Comparison of ENCODE assay signal across 8 cellular contexts in genomic region chr17:31095239-31096105, GRCh38. TPM values are rescaled to one million over a fixed set of nuclear protein-coding genes. Genes with fewer than 3 reads are reported as not detected.
A peak's percentile ranks its signal among the peaks of the same experiment; 100 is the strongest.
DNase-seq lines count a peak whose midpoint lies in the region; ATAC-seq and TF ChIP-seq lines count a peak whose summit lies in the region.

No MANE protein-coding gene starts in this region.

- H3K27ac ChIP-seq in DOHH2 (ENCODE audit: low read depth, low read length) (peak overlapping the region; percentile 60), HCT116 (ENCODE audit: low read depth, low read length) (peak overlapping the region; percentile 68)

- H3K36me3 ChIP-seq in DOHH2 (ENCODE audit: control insufficient read depth, low read length), result peaks cover 11% of the 10 kb centered on the region
- no peaks in the 10 kb centered on the region for H3K36me3 ChIP-seq in HCT116 (ENCODE audit: control insufficient read depth in 1 of 2, insufficient read depth in 2 of 2, low read length in 2 of 2)

- H3F3A ChIP-seq in DOHH2 (ENCODE audit: control insufficient read depth, insufficient read depth), result no peaks in the 10 kb centered on the region; the same call in 1 of the 2 replicates

- no peaks in the 10 kb centered on the region for H3K27me3 Mint-ChIP-seq in activated CD8-positive, alpha-beta T cell treated with anti-CD3 and anti-CD28 coated beads for 36 hours
- peaks cover 10% of the 10 kb centered on the region for H3K27me3 Mint-ChIP-seq in endothelial cell (ENCODE audit: unreplicated experiment)

- H3K4me2 ChIP-seq in DOHH2 (ENCODE audit: low read length) (peak overlapping the region; percentile 98), HCT116 (ENCODE audit: low read length) (peak overlapping the region; percentile 82)

- intact Hi-C loops in HCT116 (cut with micrococcal nuclease), result no loop called here
- intact Hi-C loops in activated CD8-positive, alpha-beta T cell treated with anti-CD3 and anti-CD28 coated beads for 36 hours (cut with micrococcal nuclease), result no loop called here

- H3K36me3 Mint-ChIP-seq in activated CD8-positive, alpha-beta T cell treated with anti-CD3 and anti-CD28 coated beads for 36 hours (ENCODE audit: low read depth), result no peaks in the 10 kb centered on the region
- H3K36me3 Mint-ChIP-seq in endothelial cell (ENCODE audit: low read depth, unreplicated experiment), result peaks cover 15% of the 10 kb centered on the region

- H3K4me1 Mint-ChIP-seq in activated CD8-positive, alpha-beta T cell treated with anti-CD3 and anti-CD28 coated beads for 36 hours (ENCODE audit: low read depth), result peaks cover 11% of the 10 kb centered on the region
- H3K4me1 Mint-ChIP-seq in endothelial cell (ENCODE audit: unreplicated experiment), result peaks cover 21% of the 10 kb centered on the region

- no peaks in the 10 kb centered on the region for H3K9me2 ChIP-seq in DOHH2 (replicated peaks; ENCODE audit: control insufficient read depth, low read length)
- no peaks in the 10 kb centered on the region for H3K9me2 ChIP-seq in HCT116 (ENCODE audit: insufficient read depth)

- RAD21 ChIA-PET in HCT116 (lab: Charles Lee; ENCODE audit: low non-redundant PET in 1 of 2, low total read pairs in 2 of 2, uncharacterized antibody in 2 of 2, unreplicated experiment in 2 of 2), result no interaction called here

- no peak for TF ChIP-seq CTCF in DOHH2 (IDR thresholded peaks at IDR 0.05; ENCODE audit: low read depth, low read length, poor library complexity, severe bottlenecking)
- TF ChIP-seq CTCF in HCT116 (IDR thresholded peaks at IDR 0.05 in 2 of 3, conservative IDR thresholded peaks at IDR 0.05 in 1 of 3; ENCODE audit: borderline replicate concordance in 1 of 3, insufficient read depth in 1 of 3, low read depth in 2 of 3, low read length in 2 of 3), result no peak
- no peak for TF ChIP-seq CTCF in activated CD8-positive, alpha-beta T cell treated with anti-CD3 and anti-CD28 coated beads for 36 hours (IDR thresholded peaks at IDR 0.05)
- TF ChIP-seq CTCF in endothelial cell (IDR thresholded peaks at IDR 0.05; ENCODE audit: unreplicated experiment), result no peak

- BruUV-seq in HCT116 (replicated peaks; lab: Mats Ljungman, UMichigan), result no TSS peak

- CTCF ChIA-PET in HCT116 (lab: Charles Lee), result interaction anchor here (1.2 kb wide), 1 partner anchor 119 kb away, joined by 3 read pairs; no protein-coding TSS in a partner anchor
- CTCF ChIA-PET in activated CD8-positive, alpha-beta T cell treated with anti-CD3 and anti-CD28 coated beads for 36 hours (lab: Charles Lee), result no interaction called here

- no peak overlapping the region for H2AFZ ChIP-seq in HCT116 (ENCODE audit: low read depth, low read length, poor library complexity, severe bottlenecking)

- H3K4me3 ChIP-seq in DOHH2 (ENCODE audit: low read length), result peak overlapping the region; percentile 96
- peak overlapping the region; percentile 81 to 97 for H3K4me3 ChIP-seq in HCT116 (replicated peaks in 1 of 2; ENCODE audit: low read depth in 1 of 2, low read length in 2 of 2)

- DNase-seq in HCT116 (ENCODE audit: low read depth, low spot score) (no peak), NCI-H226 (peak; percentile 56), endothelial cell (ENCODE audit: low spot score) (peak; percentile 67), medulla oblongata (ENCODE audit: extremely low spot score) (peak; percentile 65), NCI-H187 treated with DMSO at 0.1 percent for 48 hours (lab: John Stamatoyannopoulos, UW) (no peak)
- DNase-seq in activated CD8-positive, alpha-beta T cell treated with anti-CD3 and anti-CD28 coated beads for 36 hours, result peak; percentile 36
- peak; percentile 26 for DNase-seq in stimulated activated naive CD8-positive, alpha-beta T cell treated with anti-CD3 and anti-CD28 coated beads, Interleukin-15, Interleukin-2, amounts not matched to agents 100 U/mL and 50 U/mL, for 24 hours

- peak; percentile 52 for ATAC-seq in HCT116
- peak; percentile 49 for ATAC-seq in activated CD8-positive, alpha-beta T cell treated with anti-CD3 and anti-CD28 coated beads for 36 hours
- no peak for ATAC-seq in stimulated activated naive CD8-positive, alpha-beta T cell treated with anti-CD3 and anti-CD28 coated beads, Interleukin-15, Interleukin-2, amounts not matched to agents 100 U/mL and 50 U/mL, for 24 hours

- H3K4me1 ChIP-seq in DOHH2 (ENCODE audit: control insufficient read depth, low read length) (peaks cover 27% of the 10 kb centered on the region), HCT116 (ENCODE audit: control insufficient read depth in 1 of 2, insufficient read depth in 2 of 2, low read length in 2 of 2) (peaks cover 3 to 15% of the 10 kb centered on the region in 2 experiments; a peak in 3 of 4 replicates)

- H3K9me3 Mint-ChIP-seq in activated CD8-positive, alpha-beta T cell treated with anti-CD3 and anti-CD28 coated beads for 36 hours, result no peaks in the 10 kb centered on the region
- no peaks in the 10 kb centered on the region for H3K9me3 Mint-ChIP-seq in endothelial cell (ENCODE audit: unreplicated experiment)

- H3K9ac ChIP-seq in HCT116 (ENCODE audit: low read length), result peak overlapping the region; percentile 96

- peak overlapping the region; percentile 90 for H3K4me3 Mint-ChIP-seq in activated CD8-positive, alpha-beta T cell treated with anti-CD3 and anti-CD28 coated beads for 36 hours
- peak overlapping the region; percentile 98 for H3K4me3 Mint-ChIP-seq in endothelial cell (ENCODE audit: unreplicated experiment)

- H3K27me3 ChIP-seq in DOHH2 (ENCODE audit: control insufficient read depth, low read length) (no peaks in the 10 kb centered on the region), HCT116 (ENCODE audit: insufficient read depth, low read length) (no peaks in the 10 kb centered on the region)

- H3K79me2 ChIP-seq in DOHH2 (ENCODE audit: control insufficient read depth, low read length) (peaks cover 55% of the 10 kb centered on the region), HCT116 (ENCODE audit: insufficient read depth, low read length) (peaks cover 51% of the 10 kb centered on the region)

- no peak for TF ChIP-seq POLR2A in HCT116 (IDR thresholded peaks at IDR 0.05; ENCODE audit: borderline replicate concordance, extremely low read depth, insufficient read depth, insufficient read length)

- H4K20me1 ChIP-seq in DOHH2 (ENCODE audit: control insufficient read depth, insufficient read depth, low read depth, low read length), result peaks cover 9% of the 10 kb centered on the region; the same call in 1 of the 2 replicates
- no peaks in the 10 kb centered on the region; the same call in 1 of the 2 replicates for H4K20me1 ChIP-seq in HCT116 (ENCODE audit: insufficient read depth)

- peak overlapping the region; percentile 88 for H3K27ac Mint-ChIP-seq in activated CD8-positive, alpha-beta T cell treated with anti-CD3 and anti-CD28 coated beads for 36 hours
- peak overlapping the region; percentile 96 for H3K27ac Mint-ChIP-seq in endothelial cell (ENCODE audit: unreplicated experiment)

- no peak for TF ChIP-seq RAD21 in HCT116 (IDR thresholded peaks at IDR 0.05; ENCODE audit: low read depth)

- POLR2A ChIA-PET in HCT116 (lab: Charles Lee), result interaction anchor here (1.0 to 1.6 kb wide), 7 partner anchors 11 to 41 kb away, joined by 3 to 6 read pairs (median 5); no protein-coding TSS in a partner anchor
- POLR2A ChIA-PET in activated CD8-positive, alpha-beta T cell treated with anti-CD3 and anti-CD28 coated beads for 36 hours (lab: Charles Lee), result interaction anchor here (0.6 to 1.2 kb wide), 3 partner anchors 11 to 198 kb away, joined by 3 to 4 read pairs (median 3); no protein-coding TSS in a partner anchor

- no peaks in the 10 kb centered on the region for H3K9me3 ChIP-seq in DOHH2 (ENCODE audit: control insufficient read depth, insufficient read depth, low read length)
- H3K9me3 ChIP-seq in HCT116 (ENCODE audit: control insufficient read depth in 1 of 2, insufficient read depth in 1 of 2, low read depth in 1 of 2, low read length in 2 of 2), result no peaks in the 10 kb centered on the region

TF ChIP-seq in HCT116, 20 proteins besides CTCF, POLR2A, EP300 and RAD21:
- no peak for TF ChIP-seq EZH2phosphoT487 (IDR thresholded peaks at IDR 0.05; ENCODE audit: borderline replicate concordance)
- peak; percentile 52 for TF ChIP-seq ZFX (IDR thresholded peaks at IDR 0.05)

RNA-seq across cellular contexts. Expression of gene NF1, which starts 0.7 kb away (rescaled TPM):
- total RNA-seq in HCT116 (2021; ENCODE audit: unreplicated experiment), result 20.8 TPM
- 6.3 and 7.7 TPM in 2 replicates for polyA plus RNA-seq in HCT116 (2012)
- total RNA-seq in activated CD8-positive, alpha-beta T cell treated with anti-CD3 and anti-CD28 coated beads for 36 hours, result 10 to 100 TPM; 19.4 to 20.1 TPM
- total RNA-seq in endothelial cell (ENCODE audit: unreplicated experiment), result 52.7 TPM

Comparison
In these comparisons a context has a peak if more than half of its experiments do, and no peak if none do; other contexts are left out.
1. DNase-seq: peak in NCI-H226 (single experiment), activated CD8-positive, alpha-beta T cell treated with anti-CD3 and anti-CD28 coated beads for 36 hours (single experiment), endothelial cell (single experiment), medulla oblongata (single experiment) and stimulated activated naive CD8-positive, alpha-beta T cell treated with anti-CD3 and anti-CD28 coated beads, Interleukin-15, Interleukin-2, amounts not matched to agents 100 U/mL and 50 U/mL, for 24 hours (single experiment); none in HCT116 (single experiment) and NCI-H187 treated with DMSO at 0.1 percent for 48 hours (single experiment).